In the genomic region with DNA sequence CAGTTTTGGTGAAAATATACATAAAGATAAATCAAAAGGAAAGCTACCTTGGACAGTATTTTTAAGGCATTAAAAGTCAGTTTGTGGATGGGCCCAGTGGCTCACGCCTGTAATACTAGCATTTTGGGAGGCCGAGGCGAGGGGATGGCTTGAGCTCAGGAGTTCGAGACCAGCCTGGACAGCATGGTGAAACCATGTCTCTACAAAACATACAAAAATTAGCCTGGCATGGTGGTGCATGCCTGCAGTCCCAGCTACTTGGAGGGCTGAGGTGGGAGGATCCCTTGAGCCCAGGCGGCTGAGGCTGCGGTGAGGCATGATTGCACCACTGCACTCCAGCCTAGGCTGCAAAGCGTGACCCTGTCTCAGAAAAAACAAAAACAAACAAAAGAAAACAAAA, we compare ENCODE assay signal across 6 cellular contexts.
"Had no signal": no experiment of that assay in that cellular context is flagged by ENCODE, and none has a peak within 500 bp of the region (broad histone marks: within the 10 kb centered on the region; RNA-seq: fewer than 3 reads in every experiment).

No MANE protein-coding gene starts in this region.

- H3K4me1 Mint-ChIP-seq: IgD-negative memory B cell had no signal

- ATAC-seq: HepG2 had no signal

- H3K36me3 Mint-ChIP-seq: IgD-negative memory B cell had no signal

- H3K27me3 Mint-ChIP-seq: IgD-negative memory B cell had no signal

- H3K4me3 Mint-ChIP-seq: IgD-negative memory B cell had no signal

- FAIRE-seq: HepG2, HTR-8/SVneo had no signal

- DNase-seq: IMR-90, KBM-7 had no signal

- H3K27ac ChIP-seq: HL-60 had no signal

- H3K27ac Mint-ChIP-seq: IgD-negative memory B cell had no signal
